In the genomic region with DNA sequence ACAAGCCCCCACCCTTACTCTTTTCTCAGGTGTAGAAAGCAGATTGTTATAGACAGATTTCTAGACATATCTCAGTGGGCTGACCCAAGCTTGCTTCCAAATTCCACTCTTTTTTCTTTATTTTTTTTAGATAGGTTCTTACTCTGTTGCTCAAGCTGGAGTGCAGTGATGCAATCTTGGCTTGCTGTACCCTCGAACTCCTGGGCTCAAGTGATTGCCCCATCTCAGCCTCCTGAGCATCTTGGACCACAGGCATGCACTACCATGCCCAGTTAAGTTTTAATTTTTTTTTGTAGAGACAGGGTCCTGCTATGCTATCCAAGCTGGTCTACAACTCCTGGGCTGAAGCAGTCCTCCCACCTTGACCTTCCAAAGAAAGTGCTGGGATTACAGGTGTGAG, we compare ENCODE assay signal across 20 cellular contexts. TPM values are rescaled to one million over a fixed set of nuclear protein-coding genes. Genes with fewer than 3 reads are reported as not detected.
DNase-seq lines count a peak whose midpoint lies in the region; ATAC-seq and TF ChIP-seq lines count a peak whose summit lies in the region.
"Had no signal": no experiment of that assay in that cellular context is flagged by ENCODE, and none has a peak within 500 bp of the region (broad histone marks: within the 10 kb centered on the region; RNA-seq: fewer than 3 reads in every experiment).

No MANE protein-coding gene starts in this region.

- H3K36me3 ChIP-seq in fibroblast of lung (ENCODE audit: control insufficient read depth, insufficient read depth, low read length) (no peaks in the 10 kb centered on the region), muscle layer of colon (ENCODE audit: insufficient read depth, low read length) (no peaks in the 10 kb centered on the region), transverse colon (no peaks in the 10 kb centered on the region)
- H3K36me3 ChIP-seq: BLaER1 treated with 17β-estradiol and CSF1 and Interleukin-3, amounts not matched to agents 10 nM and 100 nM; breast epithelium; neural progenitor cell had no signal

- 43 to 83% methylated on average over 1 of the region's 1 CpG for WGBS in transverse colon (ENCODE audit: low coverage in 1 of 2), 2 donors

- ATAC-seq in HG03354 (IDR thresholded peaks at IDR 0.05; ENCODE audit: poor library complexity, severe bottlenecking, unreplicated experiment) = no peak
- ATAC-seq in GM18867 (IDR thresholded peaks at IDR 0.05; ENCODE audit: unreplicated experiment) = no peak

- DNase-seq in amniotic epithelial cell (ENCODE audit: low read depth) = peak; percentile 97
- DNase-seq in fibroblast of lung (ENCODE audit: low read depth in 2 of 2) = peak; percentile 27 to 74
- DNase-seq in transverse colon = peak; percentile 20
- DNase-seq in NCI-H510A treated with DMSO at 0.1 percent for 48 hours (lab: John Stamatoyannopoulos, UW) = no peak
- DNase-seq: activated naive CD4-positive, alpha-beta T cell treated with anti-CD3 and anti-CD28 coated beads, Interleukin-2, amount 50 U/mL, for 16 hours; activated T-cell treated with anti-CD3 and anti-CD28 coated beads for 4 hours; dorsolateral prefrontal cortex; erythroblast; hippocampal formation; KG1; kidney; midbrain; NCI-H2081 treated with DMSO at 0.1 percent for 48 hours; NCI-H510A had no signal

- no peaks in the 10 kb centered on the region for H3K79me2 ChIP-seq in fibroblast of lung (ENCODE audit: control insufficient read depth, insufficient read depth, low read length)

- TF ChIP-seq CTCF in fibroblast of lung (conservative IDR thresholded peaks at IDR 0.05 in 1 of 2, IDR thresholded peaks at IDR 0.05 in 1 of 2; ENCODE audit: low read depth in 1 of 2, low read length in 2 of 2) = no peak
- TF ChIP-seq CTCF in transverse colon (IDR thresholded peaks at IDR 0.05) = no peak

- no peaks in the 10 kb centered on the region for H3K27me3 ChIP-seq in fibroblast of lung (ENCODE audit: control insufficient read depth, insufficient read depth, low read length)
- no peaks in the 10 kb centered on the region for H3K27me3 ChIP-seq in muscle layer of colon (ENCODE audit: control insufficient read depth in 1 of 2, insufficient read depth in 2 of 2, low read length in 2 of 2)
- H3K27me3 ChIP-seq in transverse colon = no peaks in the 10 kb centered on the region
- H3K27me3 ChIP-seq: BLaER1 treated with 17β-estradiol and CSF1 and Interleukin-3, amounts not matched to agents 10 nM and 100 nM; breast epithelium; dorsolateral prefrontal cortex; neural progenitor cell had no signal

- intact Hi-C loops in transverse colon (cut with DNase I; ENCODE audit: low total_unique reads) = loop anchor here (2.0 kb wide), 1 partner anchor 53 kb away; no protein-coding TSS in a partner anchor

- no peak for TF ChIP-seq POLR2A in transverse colon (IDR thresholded peaks at IDR 0.05)

- H3K4me1 ChIP-seq in fibroblast of lung (ENCODE audit: control insufficient read depth, extremely low read depth, insufficient read depth, low read length) (no peaks in the 10 kb centered on the region), muscle layer of colon (ENCODE audit: insufficient read depth, low read length) (peaks cover 37% of the 10 kb centered on the region), transverse colon (peaks cover 3 to 16% (median 9%) of the 10 kb centered on the region in 4 donors)
- H3K4me1 ChIP-seq: BLaER1 treated with 17β-estradiol and CSF1 and Interleukin-3, amounts not matched to agents 10 nM and 100 nM; breast epithelium had no signal

- no peak overlapping the region for H2AFZ ChIP-seq in fibroblast of lung (ENCODE audit: low read length)
- H2AFZ ChIP-seq: neural progenitor cell had no signal

- TF ChIP-seq EP300 in transverse colon (IDR thresholded peaks at IDR 0.05; ENCODE audit: low read depth) = no peak

- H3K4me2 ChIP-seq in fibroblast of lung (ENCODE audit: extremely low read depth, insufficient read depth, low read length) = no peak overlapping the region
- H3K4me2 ChIP-seq: BLaER1 treated with 17β-estradiol and CSF1 and Interleukin-3, amounts not matched to agents 10 nM and 100 nM; neural progenitor cell had no signal

- H3K4me3 ChIP-seq in fibroblast of lung (replicated peaks in 1 of 4; ENCODE audit: control extremely low read depth in 1 of 4, insufficient read depth in 1 of 4, low read depth in 3 of 4, low read length in 4 of 4) = no peak overlapping the region
- no peak overlapping the region for H3K4me3 ChIP-seq in muscle layer of colon (ENCODE audit: low read depth in 1 of 2, low read length in 2 of 2)
- H3K4me3 ChIP-seq in transverse colon = no peak overlapping the region
- H3K4me3 ChIP-seq: BLaER1 treated with 17β-estradiol and CSF1 and Interleukin-3, amounts not matched to agents 10 nM and 100 nM; breast epithelium; dorsolateral prefrontal cortex; neural progenitor cell had no signal

- H3K9ac ChIP-seq in fibroblast of lung (ENCODE audit: insufficient read depth, low read length) (no peak overlapping the region), muscle layer of colon (ENCODE audit: low read length) (no peak overlapping the region)
- H3K9ac ChIP-seq: BLaER1 treated with 17β-estradiol and CSF1 and Interleukin-3, amounts not matched to agents 10 nM and 100 nM; neural progenitor cell had no signal

- in situ Hi-C loops in transverse colon (cut with MboI; ENCODE audit: low pct_ligation_motif_present in 1 of 4, low pct_unique_long_range_greater_than_20kb in 1 of 4, low sequenced_read_pairs in 3 of 4) = no loop called here

- no peaks in the 10 kb centered on the region for H4K20me1 ChIP-seq in fibroblast of lung (ENCODE audit: control insufficient read depth, extremely low read depth, insufficient read depth, low read length)
- H4K20me1 ChIP-seq: BLaER1 treated with 17β-estradiol and CSF1 and Interleukin-3, amounts not matched to agents 10 nM and 100 nM had no signal

- H3K27ac ChIP-seq in fibroblast of lung (ENCODE audit: insufficient read depth, low read length) (no peak overlapping the region), muscle layer of colon (ENCODE audit: low read depth, low read length) (peak overlapping the region; percentile 20), transverse colon (peak overlapping the region; percentile 42 to 65 (median 54))
- H3K27ac ChIP-seq: BLaER1 treated with 17β-estradiol and CSF1 and Interleukin-3, amounts not matched to agents 10 nM and 100 nM; breast epithelium; dorsolateral prefrontal cortex; neural progenitor cell had no signal

- H3K9me3 ChIP-seq in fibroblast of lung (ENCODE audit: control insufficient read depth, insufficient read depth, low read depth, low read length) (no peaks in the 10 kb centered on the region), muscle layer of colon (ENCODE audit: low read length) (no peaks in the 10 kb centered on the region), transverse colon (no peaks in the 10 kb centered on the region)
- H3K9me3 ChIP-seq: BLaER1 treated with 17β-estradiol and CSF1 and Interleukin-3, amounts not matched to agents 10 nM and 100 nM; breast epithelium had no signal

RNA-seq across cellular contexts. Expression of a gene that starts 53.5 kb away (rescaled TPM):
- total RNA-seq in fibroblast of lung (1.8 and 2.1 TPM in 2 replicates), transverse colon (10 to 100 TPM in 2 of 4 donors, 1 to 10 TPM in 2; 6.3 to 20.1 (median 13.0) TPM)
- 0.69 and 0.82 TPM in 2 replicates for polyA plus RNA-seq in fibroblast of lung
- 0.64 and 0.67 TPM in 2 replicates for polyA plus RNA-seq in fibroblast of lung (2012)
- 1.1 and 2.0 TPM in 2 replicates for polyA minus RNA-seq in fibroblast of lung (ENCODE audit: low replicate concordance)
